In genomic region chr7:150977382-150978135, GRCh38 we compare ENCODE assay signal across 10 cellular contexts. TPM values are rescaled to one million over a fixed set of nuclear protein-coding genes. Genes with fewer than 3 reads are reported as not detected.
DNase-seq lines count a peak whose midpoint lies in the region; ATAC-seq, FAIRE-seq and TF ChIP-seq lines count a peak whose summit lies in the region.
"Had no signal": no experiment of that assay in that cellular context is flagged by ENCODE, and none has a peak within 500 bp of the region (broad histone marks: within the 10 kb centered on the region; RNA-seq: fewer than 3 reads in every experiment).

No MANE protein-coding gene starts in this region.

- H4K20me1 ChIP-seq in BLaER1 treated with 17β-estradiol and CSF1 and Interleukin-3, amounts not matched to agents 10 nM and 100 nM: peaks cover 0 to 55% (median 30%) of the 10 kb centered on the region in 11 experiments; a peak in 16 of 22 replicates

- H3K27me3 ChIP-seq in BLaER1 treated with 17β-estradiol and CSF1 and Interleukin-3, amounts not matched to agents 10 nM and 100 nM: peaks cover 28 to 89% (median 48%) of the 10 kb centered on the region in 11 experiments; a peak in 21 of 22 replicates
- H3K27me3 ChIP-seq in HAP-1 (ENCODE audit: low read depth) (peaks cover 28% of the 10 kb centered on the region), ascending aorta (peaks cover 41% of the 10 kb centered on the region)

- FAIRE-seq in D721Med (lab: Jason Lieb, UNC): no peak
- FAIRE-seq: GM12878 had no signal

- TF ChIP-seq CTCF in ascending aorta (IDR thresholded peaks at IDR 0.05) (no peak), D721Med (IDR thresholded peaks at IDR 0.05; ENCODE audit: insufficient read depth, missing control alignments) (no peak)

- peaks cover 29 to 41% (median 40%) of the 10 kb centered on the region in 3 donors for H3K4me1 Mint-ChIP-seq in naive B cell

- peak in 1 of 2 experiments; percentile 58 for DNase-seq in HAP-1 (ENCODE audit: low spot score in 2 of 2)
- DNase-seq in ascending aorta (ENCODE audit: low spot score in 2 of 2): no peak
- no peak for DNase-seq in naive B cell
- no peak for DNase-seq in D721Med (ENCODE audit: insufficient read length, low spot score)
- DNase-seq in stimulated activated CD4-positive, alpha-beta T cell treated with anti-CD3 and anti-CD28 coated beads, Interleukin-4, amount 100 ng/mL, for 24 hours: no peak

- H3K4me2 ChIP-seq in BLaER1 treated with 17β-estradiol and CSF1 and Interleukin-3, amounts not matched to agents 10 nM and 100 nM: peak overlapping the region; percentile 89 to 99 (median 98)

- H3K36me3 Mint-ChIP-seq in naive B cell: peaks cover 0 to 8% of the 10 kb centered on the region in 2 donors

- no peaks in the 10 kb centered on the region for H3K36me3 ChIP-seq in BLaER1 treated with 17β-estradiol and CSF1 and Interleukin-3, amounts not matched to agents 10 nM and 100 nM
- H3K36me3 ChIP-seq in HAP-1 (replicated peaks) (no peaks in the 10 kb centered on the region; the same call in none of the 2 replicates), ascending aorta (no peaks in the 10 kb centered on the region)

- H3K27me3 Mint-ChIP-seq in naive B cell: peaks cover 44 to 63% (median 63%) of the 10 kb centered on the region in 3 donors

- no peak overlapping the region for H3K27ac ChIP-seq in BLaER1 treated with 17β-estradiol and CSF1 and Interleukin-3, amounts not matched to agents 10 nM and 100 nM
- H3K27ac ChIP-seq in ascending aorta: no peak overlapping the region

- intact Hi-C loops in ascending aorta (cut with DNase I): no loop called here

- H3K4me3 ChIP-seq in BLaER1 treated with 17β-estradiol and CSF1 and Interleukin-3, amounts not matched to agents 10 nM and 100 nM: peak overlapping the region; percentile 48 to 76 (median 64)
- H3K4me3 ChIP-seq in HAP-1 (peak overlapping the region; percentile 36), ascending aorta (peak overlapping the region; percentile 48 to 61)
- H3K4me3 ChIP-seq: GM12878 had no signal

- no peaks in the 10 kb centered on the region for H3K9me3 ChIP-seq in BLaER1 treated with 17β-estradiol and CSF1 and Interleukin-3, amounts not matched to agents 10 nM and 100 nM (replicated peaks in 1 of 11)
- H3K9me3 ChIP-seq in HAP-1: no peaks in the 10 kb centered on the region
- H3K9me3 ChIP-seq in ascending aorta: no peaks in the 10 kb centered on the region

- H3K4me3 Mint-ChIP-seq in naive B cell: peak overlapping the region; percentile 56 to 92 (median 81)

- peak overlapping the region; percentile 53 to 80 (median 66); a peak in 20 of 22 replicates for H3K9ac ChIP-seq in BLaER1 treated with 17β-estradiol and CSF1 and Interleukin-3, amounts not matched to agents 10 nM and 100 nM

- peaks cover 0 to 3% (median 0%) of the 10 kb centered on the region in 7 donors for H3K9me3 Mint-ChIP-seq in naive B cell

- peak overlapping the region in 3 of 6 donors; percentile 9 to 84 (median 14) for H3K27ac Mint-ChIP-seq in naive B cell

- ATAC-seq in naive B cell (ENCODE audit: low read depth in 2 of 2) (no peak), GM19351 (IDR thresholded peaks at IDR 0.05; ENCODE audit: unreplicated experiment) (no peak), HG02763 (IDR thresholded peaks at IDR 0.05; ENCODE audit: unreplicated experiment) (no peak)
- ATAC-seq: GM12878 had no signal

- peaks cover 17 to 72% (median 53%) of the 10 kb centered on the region in 10 experiments for H3K4me1 ChIP-seq in BLaER1 treated with 17β-estradiol and CSF1 and Interleukin-3, amounts not matched to agents 10 nM and 100 nM
- H3K4me1 ChIP-seq in HAP-1 (peaks cover 31% of the 10 kb centered on the region), ascending aorta (peaks cover 8 to 10% of the 10 kb centered on the region in 2 donors)

- in situ Hi-C loops in HAP-1 (cut with MboI; ENCODE audit: low sequenced_read_pairs): no loop called here

RNA-seq across cellular contexts. Expression of gene KCNH2, which starts 0.6 kb away (rescaled TPM):
- not detected for total RNA-seq in ascending aorta
- polyA plus RNA-seq in naive B cell (ENCODE audit: low read depth in 6 of 6): under 1 TPM in 3 of 6 donors, not detected in 3; 0.17 to 0.29 (median 0.29) TPM

RNA-seq across cellular contexts. Expression of gene NOS3, which starts 13.3 kb away (rescaled TPM):
- total RNA-seq in ascending aorta: 185 TPM
- polyA plus RNA-seq in naive B cell (ENCODE audit: low read depth in 6 of 6): 1 to 10 TPM in 4 of 6 donors, under 1 TPM in 2; 0.29 to 2.8 (median 1.3) TPM

RNA-seq across cellular contexts. Expression of gene ATG9B, which starts 46.7 kb away (rescaled TPM):
- total RNA-seq in ascending aorta: not detected
- 10 to 100 TPM in 2 of 6 donors, 1 to 10 TPM in 4; 7.6 to 14.3 (median 9.6) TPM for polyA plus RNA-seq in naive B cell (ENCODE audit: low read depth in 6 of 6)
- total RNA-seq: liver had no signal

RNA-seq across cellular contexts. Expression of gene ABCB8, which starts 50.7 kb away (rescaled TPM):
- total RNA-seq in ascending aorta: 50.8 TPM
- 10 to 100 TPM; 18.4 to 32.4 (median 23.4) TPM for polyA plus RNA-seq in naive B cell (ENCODE audit: low read depth in 6 of 6)
